Comparison of ENCODE assay signal across 8 cellular contexts in genomic region chr9:129383415-129384088, GRCh38.
A peak's percentile ranks its signal among the peaks of the same experiment; 100 is the strongest.
DNase-seq lines count a peak whose midpoint lies in the region; ATAC-seq and TF ChIP-seq lines count a peak whose summit lies in the region.

No MANE protein-coding gene starts in this region.

- H3K9ac ChIP-seq in endodermal cell (ENCODE audit: extremely low read depth, low read length, poor library complexity, severe bottlenecking), result no peak overlapping the region

- no peaks in the 10 kb centered on the region for H4K20me1 ChIP-seq in DOHH2 (ENCODE audit: control insufficient read depth, insufficient read depth, low read depth, low read length)

- H3K36me3 ChIP-seq in DOHH2 (ENCODE audit: control insufficient read depth, low read length) (no peaks in the 10 kb centered on the region), endodermal cell (ENCODE audit: control insufficient read depth, insufficient read depth, low read length) (no peaks in the 10 kb centered on the region)

- no peak overlapping the region for H3K27ac Mint-ChIP-seq in endodermal cell

- no peaks in the 10 kb centered on the region for H3K79me2 ChIP-seq in DOHH2 (ENCODE audit: control insufficient read depth, low read length)

- no peak overlapping the region for H3K27ac ChIP-seq in DOHH2 (ENCODE audit: low read depth, low read length)
- H3K27ac ChIP-seq in endodermal cell (ENCODE audit: low read depth, low read length), result no peak overlapping the region

- peaks cover 17% of the 10 kb centered on the region for H3K27me3 Mint-ChIP-seq in endodermal cell (ENCODE audit: insufficient read depth)

- WGBS in endodermal cell (ENCODE audit: insufficient coverage in 1 of 2, insufficient read length in 1 of 2), 2 experiments, result 9 to 11% methylated on average over 31 to 72 of the region's 72 CpGs

- TF ChIP-seq CTCF in DOHH2 (IDR thresholded peaks at IDR 0.05; ENCODE audit: low read depth, low read length, poor library complexity, severe bottlenecking), result no peak
- peak; percentile 16 for TF ChIP-seq CTCF in endodermal cell (conservative IDR thresholded peaks at IDR 0.05)

- H3K4me1 ChIP-seq in DOHH2 (ENCODE audit: control insufficient read depth, low read length), result peaks cover 22% of the 10 kb centered on the region
- H3K4me1 ChIP-seq in endodermal cell (ENCODE audit: control insufficient read depth, insufficient read depth, low read length), result no peaks in the 10 kb centered on the region

- H3K9me2 ChIP-seq in DOHH2 (replicated peaks; ENCODE audit: control insufficient read depth, low read length), result no peaks in the 10 kb centered on the region

- H3K9me3 ChIP-seq in DOHH2 (ENCODE audit: control insufficient read depth, insufficient read depth, low read length) (no peaks in the 10 kb centered on the region), endodermal cell (ENCODE audit: control insufficient read depth, low read length) (no peaks in the 10 kb centered on the region)

- ATAC-seq in HG02610 (IDR thresholded peaks at IDR 0.05; ENCODE audit: unreplicated experiment), result peak; percentile 69

- DNase-seq in NCI-H226 (peak; percentile 37), endodermal cell (peak; percentile 78), midbrain (lab: John Stamatoyannopoulos, UW) (peak; percentile 60), NCI-H187 (lab: John Stamatoyannopoulos, UW) (no peak)
- DNase-seq in activated CD8-positive, alpha-beta memory T cell treated with anti-CD3 and anti-CD28 coated beads, Interleukin-2, amount 50 U/mL, for 24 hours (ENCODE audit: extremely low read depth), result peak; percentile 12
- DNase-seq in stimulated activated CD8-positive, alpha-beta memory T cell treated with anti-CD3 and anti-CD28 coated beads, Interleukin-15, amount 100 ng/mL, for 24 hours (ENCODE audit: low read depth), result peak; percentile 19

- H3F3A ChIP-seq in DOHH2 (ENCODE audit: control insufficient read depth, insufficient read depth), result no peaks in the 10 kb centered on the region

- H3K27me3 ChIP-seq in DOHH2 (ENCODE audit: control insufficient read depth, low read length) (peaks cover 6% of the 10 kb centered on the region), endodermal cell (ENCODE audit: control insufficient read depth, insufficient read depth, low read length, poor library complexity, severe bottlenecking) (no peaks in the 10 kb centered on the region)

- peak overlapping the region; percentile 54 for H3K4me3 Mint-ChIP-seq in endodermal cell

- H3K36me3 Mint-ChIP-seq in endodermal cell (ENCODE audit: low read depth), result no peaks in the 10 kb centered on the region

- H3K4me3 ChIP-seq in DOHH2 (ENCODE audit: low read length), result peak overlapping the region; percentile 59
- peak overlapping the region; percentile 67 for H3K4me3 ChIP-seq in endodermal cell (ENCODE audit: low read length)

- peak overlapping the region; percentile 57 for H3K4me2 ChIP-seq in DOHH2 (ENCODE audit: low read length)

- no peaks in the 10 kb centered on the region for H3K9me3 Mint-ChIP-seq in endodermal cell

- no peaks in the 10 kb centered on the region for H3K4me1 Mint-ChIP-seq in endodermal cell

Comparison
In these comparisons a context has a peak if more than half of its experiments do, and no peak if none do; other contexts are left out.
1. DNase-seq: peak in NCI-H226 (single experiment), activated CD8-positive, alpha-beta memory T cell treated with anti-CD3 and anti-CD28 coated beads, Interleukin-2, amount 50 U/mL, for 24 hours (single experiment), endodermal cell (single experiment), midbrain (single experiment) and stimulated activated CD8-positive, alpha-beta memory T cell treated with anti-CD3 and anti-CD28 coated beads, Interleukin-15, amount 100 ng/mL, for 24 hours (single experiment); none in NCI-H187 (0 of 2).